Comparison of ENCODE assay signal across 15 cellular contexts in the genomic region with DNA sequence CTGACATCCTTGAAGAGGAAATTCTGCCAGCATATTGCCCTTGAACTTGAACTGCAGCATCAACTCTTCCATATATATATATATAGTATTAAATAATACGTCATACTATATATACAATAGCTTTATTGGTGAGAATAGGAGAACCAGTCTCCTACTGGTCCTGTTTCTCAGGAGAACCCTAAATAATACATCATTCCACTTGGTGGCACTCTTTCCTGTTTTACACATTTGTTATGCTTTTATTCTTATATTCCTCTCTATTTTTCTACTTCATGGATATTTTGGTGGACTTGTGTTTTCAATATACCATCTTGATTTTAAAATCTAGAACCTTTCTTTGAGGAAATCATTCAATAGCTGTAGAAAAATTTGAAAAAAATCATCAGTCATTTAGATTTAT.
DNase-seq lines count a peak whose midpoint lies in the region; ATAC-seq and TF ChIP-seq lines count a peak whose summit lies in the region.
"Had no signal": no experiment of that assay in that cellular context is flagged by ENCODE, and none has a peak within 500 bp of the region (broad histone marks: within the 10 kb centered on the region; RNA-seq: fewer than 3 reads in every experiment).

No MANE protein-coding gene starts in this region.

- H3K27me3 Mint-ChIP-seq in Caco-2 (ENCODE audit: insufficient read depth, unreplicated experiment) (no peaks in the 10 kb centered on the region), chondrocyte (ENCODE audit: low read depth) (peaks cover 20% of the 10 kb centered on the region), neural crest cell (ENCODE audit: low read depth) (no peaks in the 10 kb centered on the region)
- H3K27me3 Mint-ChIP-seq: stimulated activated memory B cell treated with anti-CD40 and anti-IgM and Interleukin-4, amounts not matched to agents 10 μg/mL and 1 μg/mL and 100 μg/mL, for 72 hours had no signal

- BruUV-seq in Caco-2 (replicated peaks; lab: Mats Ljungman, UMichigan) = no TSS peak

- no peak for ATAC-seq in GM21360 (IDR thresholded peaks at IDR 0.05; ENCODE audit: unreplicated experiment)
- ATAC-seq: esophagus mucosa; stimulated activated memory B cell treated with anti-CD40 and anti-IgM and Interleukin-4, amounts not matched to agents 10 μg/mL and 1 μg/mL and 100 μg/mL, for 72 hours had no signal

- H3K27ac Mint-ChIP-seq in Caco-2 (ENCODE audit: unreplicated experiment) (no peak overlapping the region), chondrocyte (ENCODE audit: unreplicated experiment) (no peak overlapping the region), neural crest cell (ENCODE audit: unreplicated experiment) (no peak overlapping the region)
- H3K27ac Mint-ChIP-seq: stimulated activated memory B cell treated with anti-CD40 and anti-IgM and Interleukin-4, amounts not matched to agents 10 μg/mL and 1 μg/mL and 100 μg/mL, for 72 hours had no signal

- H3K9me3 Mint-ChIP-seq in Caco-2 (ENCODE audit: unreplicated experiment) (no peaks in the 10 kb centered on the region), chondrocyte (ENCODE audit: low read depth) (peaks cover 2% of the 10 kb centered on the region), neural crest cell (peaks cover 3% of the 10 kb centered on the region)
- H3K9me3 Mint-ChIP-seq: stimulated activated memory B cell treated with anti-CD40 and anti-IgM and Interleukin-4, amounts not matched to agents 10 μg/mL and 1 μg/mL and 100 μg/mL, for 72 hours had no signal

- no peak for TF ChIP-seq POLR2A in stomach (IDR thresholded peaks at IDR 0.05)
- TF ChIP-seq POLR2A in vagina (IDR thresholded peaks at IDR 0.05) = no peak

- CTCF ChIA-PET in Caco-2 (lab: Charles Lee) = interaction anchor here (0.6 to 1.0 kb wide), 2 partner anchors 43 to 47 kb away, joined by 3 read pairs; no protein-coding TSS in a partner anchor

- H3K4me3 ChIP-seq in Caco-2 (ENCODE audit: low read depth, low read length) = no peak overlapping the region
- H3K4me3 ChIP-seq in stomach = no peak overlapping the region
- no peak overlapping the region for H3K4me3 ChIP-seq in vagina

- H3K27ac ChIP-seq in stomach = no peak overlapping the region
- H3K27ac ChIP-seq in vagina = no peak overlapping the region

- peak; percentile 36 to 37 for TF ChIP-seq CTCF in Caco-2 (IDR thresholded peaks at IDR 0.05; ENCODE audit: insufficient read depth in 1 of 2, low read depth in 1 of 2, low read length in 1 of 2, severe bottlenecking in 1 of 2, unreplicated experiment in 1 of 2)
- TF ChIP-seq CTCF in LNCAP (IDR thresholded peaks at IDR 0.05) = peak; percentile 24; the same call in 1 of the 2 replicates
- TF ChIP-seq CTCF in chondrocyte (IDR thresholded peaks at IDR 0.05) = peak; percentile 79
- peak; percentile 54 for TF ChIP-seq CTCF in neural crest cell (conservative IDR thresholded peaks at IDR 0.05)
- TF ChIP-seq CTCF in stomach (IDR thresholded peaks at IDR 0.05) = no peak
- no peak for TF ChIP-seq CTCF in vagina (IDR thresholded peaks at IDR 0.05)

- H3K36me3 Mint-ChIP-seq in Caco-2 (ENCODE audit: insufficient read depth, unreplicated experiment) (no peaks in the 10 kb centered on the region), chondrocyte (ENCODE audit: low read depth) (no peaks in the 10 kb centered on the region), neural crest cell (ENCODE audit: low read depth) (no peaks in the 10 kb centered on the region)
- H3K36me3 Mint-ChIP-seq: stimulated activated memory B cell treated with anti-CD40 and anti-IgM and Interleukin-4, amounts not matched to agents 10 μg/mL and 1 μg/mL and 100 μg/mL, for 72 hours had no signal

- H3K4me1 ChIP-seq in Caco-2 = no peaks in the 10 kb centered on the region
- no peaks in the 10 kb centered on the region for H3K4me1 ChIP-seq in stomach
- no peaks in the 10 kb centered on the region for H3K4me1 ChIP-seq in vagina

- H3K36me3 ChIP-seq in Caco-2 (ENCODE audit: control insufficient read depth, insufficient read depth, low read length) (no peaks in the 10 kb centered on the region), stomach (no peaks in the 10 kb centered on the region), vagina (no peaks in the 10 kb centered on the region)

- H3K9me3 ChIP-seq in Caco-2 = 0 out of 2 replicates have a peak, but pooled peaks cover 4% of the 10 kb centered on the region
- H3K9me3 ChIP-seq in stomach = no peaks in the 10 kb centered on the region
- H3K9me3 ChIP-seq in vagina = no peaks in the 10 kb centered on the region

- TF ChIP-seq EP300 in stomach (IDR thresholded peaks at IDR 0.05) = no peak

- DNase-seq in Caco-2 (no peak), chondrocyte (ENCODE audit: low spot score) (no peak), neural crest cell (ENCODE audit: low read depth, low spot score) (no peak), stomach (no peak), iPS-NIHi11 (ENCODE audit: low spot score) (no peak), vagina (ENCODE audit: extremely low spot score in 2 of 2) (no peak)
- DNase-seq: activated CD4-positive, CD25-positive, alpha-beta regulatory T cell; islet precursor cell; Karpas-422; NCI-H510A; stimulated activated CD4-positive, alpha-beta T cell treated with anti-CD3 and anti-CD28 coated beads, Interleukin-2, amount 100 ng/mL, for 24 hours had no signal

- H3K27me3 ChIP-seq in Caco-2 (replicated peaks; ENCODE audit: control insufficient read depth, insufficient read depth, low read length) = no peaks in the 10 kb centered on the region
- H3K27me3 ChIP-seq in stomach = no peaks in the 10 kb centered on the region
- no peaks in the 10 kb centered on the region for H3K27me3 ChIP-seq in vagina

- WGBS in stomach, 5 donors = 45 to 66% (median 51%) methylated on average over 1 of the region's 1 CpG

- no peaks in the 10 kb centered on the region for H3K4me1 Mint-ChIP-seq in Caco-2 (ENCODE audit: low read depth, unreplicated experiment)
- no peaks in the 10 kb centered on the region for H3K4me1 Mint-ChIP-seq in chondrocyte (ENCODE audit: low read depth)
- H3K4me1 Mint-ChIP-seq in neural crest cell = no peaks in the 10 kb centered on the region
- H3K4me1 Mint-ChIP-seq: stimulated activated memory B cell treated with anti-CD40 and anti-IgM and Interleukin-4, amounts not matched to agents 10 μg/mL and 1 μg/mL and 100 μg/mL, for 72 hours had no signal

- intact Hi-C loops in Caco-2 (cut with micrococcal nuclease; ENCODE audit: unreplicated experiment) (loop anchor here (1.0 kb wide), 2 partner anchors 46 to 410 kb away; no protein-coding TSS in a partner anchor), stomach (cut with DNase I; ENCODE audit: low total_unique reads) (no loop called here), vagina (cut with DNase I) (no loop called here)

- POLR2A ChIA-PET in Caco-2 (lab: Charles Lee) = no interaction called here

- H3K4me3 Mint-ChIP-seq in Caco-2 (ENCODE audit: unreplicated experiment) (no peak overlapping the region), chondrocyte (ENCODE audit: unreplicated experiment) (no peak overlapping the region), neural crest cell (no peak overlapping the region)
- H3K4me3 Mint-ChIP-seq: stimulated activated memory B cell treated with anti-CD40 and anti-IgM and Interleukin-4, amounts not matched to agents 10 μg/mL and 1 μg/mL and 100 μg/mL, for 72 hours had no signal

Comparison
In these comparisons a context has a peak if more than half of its experiments do, and no peak if none do; other contexts are left out.
1. CTCF ChIP-seq: peak in Caco-2 (2 of 2), LNCAP (single experiment), chondrocyte (single experiment) and neural crest cell (single experiment); none in stomach (0 of 7) and vagina (0 of 3).